Comparison of ENCODE assay signal across 9 cellular contexts in genomic region chr5:80667384-80667783, GRCh38.
"Had no signal": no experiment of that assay in that cellular context is flagged by ENCODE, and none has a peak within 500 bp of the region (broad histone marks: within the 10 kb centered on the region; RNA-seq: fewer than 3 reads in every experiment).

No MANE protein-coding gene starts in this region.

- H3K9me3 ChIP-seq: tibial artery, vagina had no signal

- H3K4me3 ChIP-seq: tibial artery, vagina had no signal

- H3K4me1 ChIP-seq: tibial artery, vagina had no signal

- H3K27ac ChIP-seq: tibial artery, vagina had no signal

- DNase-seq: activated CD4-positive, alpha-beta T cell treated with anti-CD3 and anti-CD28 coated beads for 4 hours; activated naive CD4-positive, alpha-beta T cell treated with Interleukin-2 at 50 U/mL for 16 hours; activated naive CD8-positive, alpha-beta T cell treated with anti-CD3 and anti-CD28 coated beads, Interleukin-2, amount 50 U/mL, for 24 hours; effector memory CD8-positive, alpha-beta T cell; immature natural killer cell; mesenchymal stem cell; T-cell; tibial artery had no signal

- H3K27me3 ChIP-seq: tibial artery, vagina had no signal

- ATAC-seq: effector memory CD8-positive, alpha-beta T cell; T-cell had no signal
